1 cellular context compared by ENCODE assay signal in the genomic region with DNA sequence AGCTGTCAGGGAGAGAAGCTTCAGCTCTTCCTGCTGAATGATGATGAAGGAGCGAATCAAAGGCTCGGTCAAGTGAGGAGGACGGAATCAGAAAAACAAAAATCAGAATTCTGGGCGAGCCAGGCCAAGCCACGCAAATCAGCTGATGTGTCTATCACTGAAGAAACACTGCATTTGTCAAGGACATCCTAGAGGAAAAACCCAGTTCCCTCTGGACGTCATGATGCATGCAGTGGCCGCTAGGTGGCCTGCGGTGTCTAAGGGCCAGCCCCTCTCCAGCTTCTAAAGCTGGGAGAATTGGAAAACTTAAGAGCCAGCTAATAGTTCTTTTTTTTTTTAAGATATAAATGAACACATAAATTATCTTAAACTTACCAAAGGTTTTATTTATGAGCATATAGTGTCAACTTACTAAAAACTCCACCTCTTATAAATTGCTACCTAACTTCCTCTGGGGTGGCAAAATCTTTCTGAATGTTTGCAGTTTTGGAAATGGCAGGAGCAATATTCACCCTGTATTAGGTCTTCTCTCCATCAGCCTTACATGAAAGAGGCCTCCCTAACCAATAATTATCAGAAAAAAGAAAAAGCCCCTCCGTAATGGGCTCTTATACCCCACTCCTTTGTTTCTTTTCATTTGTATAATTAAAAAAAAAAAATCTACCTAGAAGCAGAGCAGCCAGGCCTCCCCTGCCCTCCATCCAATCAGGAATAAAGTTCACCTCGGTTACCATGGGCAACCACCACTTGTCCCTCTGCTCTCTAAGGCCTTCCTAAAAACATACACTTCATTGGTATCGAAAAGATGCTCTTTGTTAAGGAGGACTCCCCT.
A peak's percentile ranks its signal among the peaks of the same experiment; 100 is the strongest.
TF ChIP-seq lines count a peak whose summit lies in the region.

No MANE protein-coding gene starts in this region.

TF ChIP-seq in HepG2, 621 proteins besides CTCF, POLR2A, EP300 and RAD21 (continued from another document):
- TF ChIP-seq, protein P1, sequence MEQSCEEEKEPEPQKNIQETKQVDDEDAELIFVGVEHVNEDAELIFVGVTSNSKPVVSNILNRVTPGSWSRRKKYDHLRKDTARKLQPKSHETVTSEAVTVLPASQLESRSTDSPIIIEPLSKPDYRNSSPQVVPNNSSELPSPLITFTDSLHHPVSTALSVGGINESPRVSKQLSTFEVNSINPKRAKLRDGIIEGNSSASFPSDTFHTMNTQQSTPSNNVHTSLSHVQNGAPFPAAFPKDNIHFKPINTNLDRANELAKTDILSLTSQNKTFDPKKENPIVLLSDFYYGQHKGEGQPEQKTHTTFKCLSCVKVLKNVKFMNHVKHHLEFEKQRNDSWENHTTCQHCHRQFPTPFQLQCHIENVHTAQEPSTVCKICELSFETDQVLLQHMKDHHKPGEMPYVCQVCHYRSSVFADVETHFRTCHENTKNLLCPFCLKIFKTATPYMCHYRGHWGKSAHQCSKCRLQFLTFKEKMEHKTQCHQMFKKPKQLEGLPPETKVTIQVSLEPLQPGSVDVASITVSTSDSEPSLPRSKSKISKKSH (CRISPR knock-in tag; IDR thresholded peaks at IDR 0.05; ENCODE audit: borderline replicate concordance): no peak
- TF ChIP-seq ATF7 (IDR thresholded peaks at IDR 0.05) (no peak), ATF7 (CRISPR knock-in tag; IDR thresholded peaks at IDR 0.05) (no peak), ZKSCAN1 (IDR thresholded peaks at IDR 0.05; ENCODE audit: low read length) (no peak), STAG1 (CRISPR knock-in tag; IDR thresholded peaks at IDR 0.05) (peak; percentile 66), ZNF251 (CRISPR knock-in tag; IDR thresholded peaks at IDR 0.05) (no peak), POLR2G (IDR thresholded peaks at IDR 0.05; ENCODE audit: low read depth, low read length) (no peak), ZNF260 (CRISPR knock-in tag; IDR thresholded peaks at IDR 0.05; ENCODE audit: borderline replicate concordance, low read depth) (no peak), ZNF652 (CRISPR knock-in tag; IDR thresholded peaks at IDR 0.05; ENCODE audit: borderline replicate concordance, low read depth) (no peak), CREB1 (IDR thresholded peaks at IDR 0.05) (no peak), CREB1 (CRISPR knock-in tag; IDR thresholded peaks at IDR 0.05) (0 out of 2 replicates have a peak, but pooled peaks have one; percentile 17), ELF4 (CRISPR knock-in tag; IDR thresholded peaks at IDR 0.05; ENCODE audit: borderline replicate concordance) (no peak), ZNF790 (CRISPR knock-in tag; IDR thresholded peaks at IDR 0.05; ENCODE audit: borderline replicate concordance) (no peak), SMARCC2 (IDR thresholded peaks at IDR 0.05) (no peak), CHCHD3 (CRISPR knock-in tag; IDR thresholded peaks at IDR 0.05) (no peak), ZNF501 (CRISPR knock-in tag; IDR thresholded peaks at IDR 0.05) (no peak), ESRRA (CRISPR knock-in tag; IDR thresholded peaks at IDR 0.05; ENCODE audit: low read depth) (no peak), ZNF430 (CRISPR knock-in tag; IDR thresholded peaks at IDR 0.05) (no peak), ZKSCAN8 (CRISPR knock-in tag; IDR thresholded peaks at IDR 0.05; ENCODE audit: borderline replicate concordance) (no peak), MED13 (CRISPR knock-in tag; IDR thresholded peaks at IDR 0.05) (no peak), GZF1 (CRISPR knock-in tag; IDR thresholded peaks at IDR 0.05) (no peak), ARID2 (CRISPR knock-in tag; IDR thresholded peaks at IDR 0.05; ENCODE audit: borderline replicate concordance) (no peak)
- TF ChIP-seq, protein P2, sequence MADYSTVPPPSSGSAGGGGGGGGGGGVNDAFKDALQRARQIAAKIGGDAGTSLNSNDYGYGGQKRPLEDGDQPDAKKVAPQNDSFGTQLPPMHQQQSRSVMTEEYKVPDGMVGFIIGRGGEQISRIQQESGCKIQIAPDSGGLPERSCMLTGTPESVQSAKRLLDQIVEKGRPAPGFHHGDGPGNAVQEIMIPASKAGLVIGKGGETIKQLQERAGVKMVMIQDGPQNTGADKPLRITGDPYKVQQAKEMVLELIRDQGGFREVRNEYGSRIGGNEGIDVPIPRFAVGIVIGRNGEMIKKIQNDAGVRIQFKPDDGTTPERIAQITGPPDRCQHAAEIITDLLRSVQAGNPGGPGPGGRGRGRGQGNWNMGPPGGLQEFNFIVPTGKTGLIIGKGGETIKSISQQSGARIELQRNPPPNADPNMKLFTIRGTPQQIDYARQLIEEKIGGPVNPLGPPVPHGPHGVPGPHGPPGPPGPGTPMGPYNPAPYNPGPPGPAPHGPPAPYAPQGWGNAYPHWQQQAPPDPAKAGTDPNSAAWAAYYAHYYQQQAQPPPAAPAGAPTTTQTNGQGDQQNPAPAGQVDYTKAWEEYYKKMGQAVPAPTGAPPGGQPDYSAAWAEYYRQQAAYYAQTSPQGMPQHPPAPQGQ (CRISPR knock-in tag; IDR thresholded peaks at IDR 0.05; ENCODE audit: borderline replicate concordance): no peak
- TF ChIP-seq, protein P3, sequence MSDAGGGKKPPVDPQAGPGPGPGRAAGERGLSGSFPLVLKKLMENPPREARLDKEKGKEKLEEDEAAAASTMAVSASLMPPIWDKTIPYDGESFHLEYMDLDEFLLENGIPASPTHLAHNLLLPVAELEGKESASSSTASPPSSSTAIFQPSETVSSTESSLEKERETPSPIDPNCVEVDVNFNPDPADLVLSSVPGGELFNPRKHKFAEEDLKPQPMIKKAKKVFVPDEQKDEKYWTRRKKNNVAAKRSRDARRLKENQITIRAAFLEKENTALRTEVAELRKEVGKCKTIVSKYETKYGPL (CRISPR knock-in tag; IDR thresholded peaks at IDR 0.05): no peak
